Comparison of ENCODE assay signal across 10 cellular contexts in the genomic region with DNA sequence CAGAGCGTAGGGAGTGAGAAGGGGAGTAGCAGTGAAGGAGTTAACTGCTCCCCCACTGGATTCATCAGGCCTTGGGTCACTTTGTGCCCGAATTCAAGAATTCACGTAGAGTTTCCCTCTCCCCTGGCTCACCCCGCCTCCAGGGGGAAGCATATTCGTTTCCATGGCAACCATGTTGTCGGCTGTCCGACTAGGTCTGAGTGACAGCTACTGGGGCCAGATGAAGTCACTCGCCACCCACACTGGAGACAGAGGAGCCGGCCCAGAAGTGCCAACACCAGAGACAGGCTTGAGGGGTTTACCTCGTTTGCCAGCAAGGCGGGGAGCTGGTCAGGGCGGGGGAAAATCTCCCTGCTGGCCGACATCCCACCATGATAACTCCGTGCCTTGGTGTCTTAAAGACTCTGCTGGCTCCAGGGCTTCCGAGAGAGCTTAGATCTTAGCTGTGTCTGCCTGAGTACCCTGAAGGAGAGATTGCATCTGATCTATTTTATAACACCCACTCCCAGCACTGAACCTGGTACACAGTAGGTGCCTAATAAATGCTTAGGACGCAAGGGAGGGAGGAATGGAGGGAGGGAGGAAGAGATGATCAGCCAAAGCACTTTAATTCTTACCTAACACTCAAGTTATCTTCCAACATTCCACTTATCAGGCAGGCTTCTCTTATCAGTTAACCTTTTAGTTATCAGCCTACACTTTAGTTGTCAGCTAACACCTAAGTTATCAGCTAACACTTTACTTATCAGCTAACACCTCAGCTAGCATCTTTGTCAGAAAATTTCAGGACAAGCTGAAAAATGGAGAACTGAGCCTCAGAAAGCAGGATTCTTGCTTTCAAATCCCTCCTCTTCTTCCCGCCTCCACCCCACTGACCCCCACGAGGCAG. TPM values are rescaled to one million over a fixed set of nuclear protein-coding genes. Genes with fewer than 3 reads are reported as not detected.
DNase-seq lines count a peak whose midpoint lies in the region; ATAC-seq and TF ChIP-seq lines count a peak whose summit lies in the region.
"Had no signal": no experiment of that assay in that cellular context is flagged by ENCODE, and none has a peak within 500 bp of the region (broad histone marks: within the 10 kb centered on the region; RNA-seq: fewer than 3 reads in every experiment).

No MANE protein-coding gene starts in this region.

- no peaks in the 10 kb centered on the region for H3K36me3 ChIP-seq in lower lobe of right lung
- H3K36me3 ChIP-seq in effector memory CD4-positive, alpha-beta T cell (ENCODE audit: control insufficient read depth, insufficient read depth, low read length), result no peaks in the 10 kb centered on the region

- no peaks in the 10 kb centered on the region for H3K9me3 ChIP-seq in lower lobe of right lung
- no peaks in the 10 kb centered on the region for H3K9me3 ChIP-seq in effector memory CD4-positive, alpha-beta T cell (ENCODE audit: control insufficient read depth, low read length)

- no peaks in the 10 kb centered on the region for H3K36me3 Mint-ChIP-seq in activated naive CD8-positive, alpha-beta T cell treated with anti-CD3 and anti-CD28 coated beads, Interleukin-2, amount 50 U/mL, for 24 hours (ENCODE audit: low read depth)
- H3K36me3 Mint-ChIP-seq: activated CD8-positive, alpha-beta memory T cell treated with anti-CD3 and anti-CD28 coated beads, Interleukin-2, amount 10 ng/mL, durations not matched to agents 7 days and 5 days had no signal

- ATAC-seq in activated naive CD8-positive, alpha-beta T cell treated with anti-CD3 and anti-CD28 coated beads, Interleukin-2, amount 50 U/mL, for 24 hours, result no peak
- ATAC-seq in lower lobe of right lung, result no peak
- ATAC-seq: activated CD8-positive, alpha-beta memory T cell treated with anti-CD3 and anti-CD28 coated beads, Interleukin-2, amount 10 ng/mL, durations not matched to agents 7 days and 5 days; right cardiac atrium had no signal

- H3K27me3 ChIP-seq in lower lobe of right lung (ENCODE audit: low read depth), result peaks cover 54% of the 10 kb centered on the region
- H3K27me3 ChIP-seq in effector memory CD4-positive, alpha-beta T cell (replicated peaks; ENCODE audit: control insufficient read depth, insufficient read depth, low read length, poor library complexity, severe bottlenecking), result peaks cover 5% of the 10 kb centered on the region

- H3K4me1 Mint-ChIP-seq in activated naive CD8-positive, alpha-beta T cell treated with anti-CD3 and anti-CD28 coated beads, Interleukin-2, amount 50 U/mL, for 24 hours, result no peaks in the 10 kb centered on the region
- H3K4me1 Mint-ChIP-seq: activated CD8-positive, alpha-beta memory T cell treated with anti-CD3 and anti-CD28 coated beads, Interleukin-2, amount 10 ng/mL, durations not matched to agents 7 days and 5 days had no signal

- H3K9me3 Mint-ChIP-seq in activated naive CD8-positive, alpha-beta T cell treated with anti-CD3 and anti-CD28 coated beads, Interleukin-2, amount 50 U/mL, for 24 hours, result no peaks in the 10 kb centered on the region

- no peak overlapping the region for H3K27ac ChIP-seq in lower lobe of right lung
- H3K27ac ChIP-seq in effector memory CD4-positive, alpha-beta T cell (ENCODE audit: insufficient read depth, low read length, poor library complexity, severe bottlenecking), result no peak overlapping the region
- H3K27ac ChIP-seq: SK-N-MC had no signal

- peaks cover 63% of the 10 kb centered on the region for H3K27me3 Mint-ChIP-seq in activated naive CD8-positive, alpha-beta T cell treated with anti-CD3 and anti-CD28 coated beads, Interleukin-2, amount 50 U/mL, for 24 hours

- H3K4me3 Mint-ChIP-seq in activated naive CD8-positive, alpha-beta T cell treated with anti-CD3 and anti-CD28 coated beads, Interleukin-2, amount 50 U/mL, for 24 hours, result no peak overlapping the region
- H3K4me3 Mint-ChIP-seq: activated CD8-positive, alpha-beta memory T cell treated with anti-CD3 and anti-CD28 coated beads, Interleukin-2, amount 10 ng/mL, durations not matched to agents 7 days and 5 days had no signal

- intact Hi-C loops in lower lobe of right lung (cut with DNase I), result no loop called here

- no peaks in the 10 kb centered on the region for H3K4me1 ChIP-seq in lower lobe of right lung
- H3K4me1 ChIP-seq in effector memory CD4-positive, alpha-beta T cell (ENCODE audit: control insufficient read depth, insufficient read depth, low read length, poor library complexity, severe bottlenecking), result no peaks in the 10 kb centered on the region

- TF ChIP-seq CTCF in lower lobe of right lung (IDR thresholded peaks at IDR 0.05), result no peak

- DNase-seq in ELR (ENCODE audit: low read depth) (peak; percentile 46), HuH-7.5 (ENCODE audit: low spot score) (peak; percentile 35), myocyte (ENCODE audit: low read depth) (peak; percentile 10), lower lobe of right lung (no peak), cerebellar nuclear complex (lab: John Stamatoyannopoulos, UW) (no peak)
- DNase-seq in activated naive CD8-positive, alpha-beta T cell treated with anti-CD3 and anti-CD28 coated beads, Interleukin-2, amount 50 U/mL, for 24 hours, result peak; percentile 3
- DNase-seq in effector memory CD4-positive, alpha-beta T cell, result no peak
- DNase-seq: activated CD8-positive, alpha-beta memory T cell treated with anti-CD3 and anti-CD28 coated beads, Interleukin-2, amount 10 ng/mL, durations not matched to agents 7 days and 5 days; right cardiac atrium had no signal

- H3K27ac Mint-ChIP-seq in activated naive CD8-positive, alpha-beta T cell treated with anti-CD3 and anti-CD28 coated beads, Interleukin-2, amount 50 U/mL, for 24 hours, result no peak overlapping the region
- H3K27ac Mint-ChIP-seq: activated CD8-positive, alpha-beta memory T cell treated with anti-CD3 and anti-CD28 coated beads, Interleukin-2, amount 10 ng/mL, durations not matched to agents 7 days and 5 days had no signal

- H3K4me3 ChIP-seq in lower lobe of right lung, result no peak overlapping the region
- no peak overlapping the region for H3K4me3 ChIP-seq in effector memory CD4-positive, alpha-beta T cell (ENCODE audit: insufficient read depth, low read depth, low read length, poor library complexity, severe bottlenecking)
- H3K4me3 ChIP-seq: SK-N-MC had no signal

RNA-seq across cellular contexts. Expression of a gene that starts 57.2 kb away (rescaled TPM):
- total RNA-seq in myocyte (not detected in 2 replicates), lower lobe of right lung (not detected)
- polyA plus RNA-seq in myocyte (2012), result not detected
- total RNA-seq: activated CD8-positive, alpha-beta memory T cell treated with anti-CD3 and anti-CD28 coated beads, Interleukin-2, amount 10 ng/mL, durations not matched to agents 7 days and 5 days; right cardiac atrium had no signal
- polyA plus RNA-seq: right cardiac atrium had no signal

RNA-seq across cellular contexts. Expression of a gene that starts 57.4 kb away (rescaled TPM):
- total RNA-seq in myocyte (104 and 161 TPM in 2 replicates), lower lobe of right lung (107 TPM)
- 27.8 TPM for polyA plus RNA-seq in myocyte (2012)

Comparison
In these comparisons a context has a peak if more than half of its experiments do, and no peak if none do; other contexts are left out.
1. DNase-seq: peak in ELR (single experiment), HuH-7.5 (single experiment), activated naive CD8-positive, alpha-beta T cell treated with anti-CD3 and anti-CD28 coated beads, Interleukin-2, amount 50 U/mL, for 24 hours (single experiment) and myocyte (single experiment); none in lower lobe of right lung (single experiment), effector memory CD4-positive, alpha-beta T cell (0 of 3) and cerebellar nuclear complex (0 of 2).